Comparison of ENCODE assay signal across 8 cellular contexts in the genomic region with DNA sequence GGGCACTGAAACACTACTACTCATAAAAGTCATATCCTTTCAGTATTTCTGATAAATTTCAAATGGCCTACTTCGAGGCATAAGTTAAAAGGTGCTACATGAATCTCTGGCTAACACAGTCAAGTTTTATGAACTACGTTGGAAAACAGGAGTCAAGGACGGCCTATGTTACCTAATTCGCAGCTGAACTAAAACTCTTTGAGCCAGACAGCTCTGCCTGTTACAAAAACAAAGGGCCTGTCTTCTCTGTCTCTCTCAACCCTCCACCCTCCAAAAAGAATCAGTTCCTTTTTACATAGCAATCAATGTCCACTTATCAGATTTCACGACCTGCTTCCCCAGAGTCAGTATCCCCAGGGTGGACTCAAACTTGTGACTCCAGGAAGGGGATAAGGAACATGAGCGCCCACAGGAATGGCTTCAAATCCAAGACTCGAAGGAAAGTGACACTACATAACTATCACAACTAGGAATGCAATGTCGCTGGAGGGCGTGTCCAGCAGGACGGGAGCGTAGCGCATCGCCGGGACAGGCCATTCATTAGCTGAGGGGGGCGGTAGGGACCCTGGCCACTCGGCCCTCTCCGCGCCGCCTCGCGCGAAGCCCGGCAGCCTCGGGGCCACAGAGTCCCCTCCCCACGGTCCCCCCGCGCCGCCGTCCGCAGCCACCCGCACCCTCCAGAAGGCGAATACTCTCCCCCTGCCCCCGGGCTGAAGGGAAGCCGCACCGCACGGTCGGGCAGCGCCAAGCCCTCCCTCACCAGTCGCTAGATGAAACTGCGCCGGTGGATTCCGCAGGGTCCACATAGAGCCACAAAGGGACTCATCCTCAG. TPM values are rescaled to one million over a fixed set of nuclear protein-coding genes. Genes with fewer than 3 reads are reported as not detected.
DNase-seq lines count a peak whose midpoint lies in the region; ATAC-seq and TF ChIP-seq lines count a peak whose summit lies in the region.

No MANE protein-coding gene starts in this region.

- no peak overlapping the region for H3K56ac ChIP-seq in H9 (ENCODE audit: insufficient read length, low read depth, low read length)

- peak overlapping the region; percentile 90 for H3K27ac Mint-ChIP-seq in activated naive CD4-positive, alpha-beta T cell treated with anti-CD3 and anti-CD28 coated beads, Interleukin-2, amount 10 ng/mL, durations not matched to agents 7 days and 5 days
- H3K27ac Mint-ChIP-seq in H9 (peak overlapping the region; percentile 93 to 97 (median 96); a peak in 6 of 7 replicates), memory B cell (peak overlapping the region; percentile 94)

- H4K91ac ChIP-seq in H9 (ENCODE audit: insufficient read length, low read depth, low read length): no peak overlapping the region

- DNase-seq in activated naive CD4-positive, alpha-beta T cell treated with anti-CD3 and anti-CD28 coated beads, Interleukin-2, amount 10 ng/mL, durations not matched to agents 7 days and 5 days: no peak
- no peak for DNase-seq in activated naive CD4-positive, alpha-beta T cell treated with Interleukin-2 at 50 U/mL for 16 hours
- peak; percentile 72 for DNase-seq in H9
- peak; percentile 50 for DNase-seq in T1000 (lab: John Stamatoyannopoulos, UW)
- DNase-seq in memory B cell (ENCODE audit: low spot score in 2 of 2): peak in 1 of 2 donors; percentile 2
- DNase-seq in thoracic aorta (ENCODE audit: low spot score): peak; percentile 21

- peak overlapping the region; percentile 34 for H2AFZ ChIP-seq in H9 (ENCODE audit: low read length)

- WGBS in H9 (ENCODE audit: extremely low coverage, insufficient read length, low lambda C conversion rate): no CpG with 5 or more reads among the region's 42 CpGs

- no peak overlapping the region for H2BK15ac ChIP-seq in H9 (ENCODE audit: low read depth, low read length)

- H3K9ac ChIP-seq in H9 (ENCODE audit: extremely low read depth, insufficient read length, low read length) (peak overlapping the region; percentile 78), endocrine pancreas (ENCODE audit: control insufficient read depth, insufficient read depth, low read length) (peak overlapping the region; percentile 85)

- peak overlapping the region; percentile 92 for H3K4me3 Mint-ChIP-seq in activated naive CD4-positive, alpha-beta T cell treated with anti-CD3 and anti-CD28 coated beads, Interleukin-2, amount 10 ng/mL, durations not matched to agents 7 days and 5 days
- H3K4me3 Mint-ChIP-seq in H9: peak overlapping the region; percentile 93 to 97
- H3K4me3 Mint-ChIP-seq in memory B cell: peak overlapping the region; percentile 98

- no peak overlapping the region for H4K8ac ChIP-seq in H9 (replicated peaks; ENCODE audit: insufficient read length, low read depth, low read length)

- H3K18ac ChIP-seq in H9 (ENCODE audit: insufficient read length, low read depth, low read length): peak overlapping the region; percentile 77

- H3K4me3 ChIP-seq in endocrine pancreas (ENCODE audit: control insufficient read depth, insufficient read depth, low read length) (peak overlapping the region; percentile 88), thoracic aorta (peak overlapping the region; percentile 86)

- TF ChIP-seq CTCF in H9 (conservative IDR thresholded peaks at IDR 0.05) (no peak), thoracic aorta (IDR thresholded peaks at IDR 0.05) (no peak)

- H3K14ac ChIP-seq in H9 (ENCODE audit: insufficient read depth, low read length): peak overlapping the region; percentile 86

- CTCF ChIA-PET in activated naive CD4-positive, alpha-beta T cell treated with anti-CD3 and anti-CD28 coated beads, Interleukin-2, amount 10 ng/mL, durations not matched to agents 7 days and 5 days (lab: Charles Lee): interaction anchor here (1.0 to 2.1 kb wide), 2 partner anchors 15 to 818 kb away, joined by 4 to 13 read pairs; a partner anchor contains a TSS

- H3K23me2 ChIP-seq in H9 (ENCODE audit: insufficient read length, low read depth, low read length, poor library complexity, severe bottlenecking): peaks cover 10% of the 10 kb centered on the region

- peak overlapping the region; percentile 78 for H3K4me2 ChIP-seq in H9 (ENCODE audit: insufficient read depth, insufficient read length, low read length)

- no peak overlapping the region for H2BK12ac ChIP-seq in H9 (ENCODE audit: insufficient read length, low read depth, low read length)

- peaks cover 4% of the 10 kb centered on the region for H3K27me3 Mint-ChIP-seq in activated naive CD4-positive, alpha-beta T cell treated with anti-CD3 and anti-CD28 coated beads, Interleukin-2, amount 10 ng/mL, durations not matched to agents 7 days and 5 days
- H3K27me3 Mint-ChIP-seq in H9 (ENCODE audit: low read depth): no peaks in the 10 kb centered on the region
- no peaks in the 10 kb centered on the region for H3K27me3 Mint-ChIP-seq in memory B cell

- H2AK5ac ChIP-seq in H9 (ENCODE audit: insufficient read length, low read length): no peak overlapping the region

- no peak overlapping the region for H2BK5ac ChIP-seq in H9 (ENCODE audit: insufficient read length, low read length)

- H4K5ac ChIP-seq in H9 (ENCODE audit: insufficient read length, low read depth, low read length): no peak overlapping the region

- no peak overlapping the region for H3K4ac ChIP-seq in H9 (ENCODE audit: low read depth, low read length)

- H3K9me3 Mint-ChIP-seq in activated naive CD4-positive, alpha-beta T cell treated with anti-CD3 and anti-CD28 coated beads, Interleukin-2, amount 10 ng/mL, durations not matched to agents 7 days and 5 days: no peaks in the 10 kb centered on the region
- H3K9me3 Mint-ChIP-seq in H9 (0 out of 5 replicates have a peak, but pooled peaks cover 0 to 3% of the 10 kb centered on the region in 2 experiments), memory B cell (no peaks in the 10 kb centered on the region)

- H3K4me1 ChIP-seq in H9 (ENCODE audit: insufficient read depth, low read length) (peaks cover 4% of the 10 kb centered on the region; the same call in 1 of the 2 replicates), endocrine pancreas (ENCODE audit: control insufficient read depth, insufficient read depth, low read length) (peaks cover 11% of the 10 kb centered on the region), thoracic aorta (ENCODE audit: control insufficient read depth in 1 of 2, low read depth in 2 of 2) (peaks cover 33 to 36% of the 10 kb centered on the region in 2 donors)

- no peak overlapping the region for H3K23ac ChIP-seq in H9 (ENCODE audit: insufficient read length, low read depth, low read length)

- H3K36me3 ChIP-seq in KOPT-K1 (ENCODE audit: insufficient read depth, low read length): peaks cover 17% of the 10 kb centered on the region
- H3K36me3 ChIP-seq in endocrine pancreas (ENCODE audit: control insufficient read depth, insufficient read depth, low read length): no peaks in the 10 kb centered on the region
- no peaks in the 10 kb centered on the region for H3K36me3 ChIP-seq in thoracic aorta

- H3K9me3 ChIP-seq in H9 (ENCODE audit: control insufficient read depth, low read depth, low read length) (no peaks in the 10 kb centered on the region), KOPT-K1 (ENCODE audit: insufficient read depth, low read length, poor library complexity, severe bottlenecking) (no peaks in the 10 kb centered on the region), endocrine pancreas (ENCODE audit: control insufficient read depth, low read length) (no peaks in the 10 kb centered on the region), thoracic aorta (no peaks in the 10 kb centered on the region)

- H3K36me3 Mint-ChIP-seq in activated naive CD4-positive, alpha-beta T cell treated with anti-CD3 and anti-CD28 coated beads, Interleukin-2, amount 10 ng/mL, durations not matched to agents 7 days and 5 days: peaks cover 17% of the 10 kb centered on the region
- H3K36me3 Mint-ChIP-seq in H9 (ENCODE audit: insufficient read depth in 1 of 3, low read depth in 3 of 3) (peaks cover 5 to 27% (median 5%) of the 10 kb centered on the region in 3 experiments; a peak in 5 of 7 replicates), memory B cell (peaks cover 8% of the 10 kb centered on the region)

- peak; percentile 67 for ATAC-seq in memory B cell (ENCODE audit: low read depth)
- ATAC-seq in thoracic aorta (ENCODE audit: insufficient number of reproducible peaks, low FRiP score, low read depth): peak; percentile 42

- H3K27me3 ChIP-seq in H9 (ENCODE audit: insufficient read depth, low read length) (no peaks in the 10 kb centered on the region), endocrine pancreas (ENCODE audit: control insufficient read depth, insufficient read depth, low read length) (no peaks in the 10 kb centered on the region), thoracic aorta (replicated peaks; ENCODE audit: insufficient read depth) (no peaks in the 10 kb centered on the region)

- H3K79me2 ChIP-seq in H9 (ENCODE audit: insufficient read depth, low read length): peaks cover 10% of the 10 kb centered on the region; the same call in 1 of the 2 replicates

- H4K20me1 ChIP-seq in H9 (ENCODE audit: control insufficient read depth, insufficient read depth, insufficient read length): no peaks in the 10 kb centered on the region

- H2BK20ac ChIP-seq in H9 (ENCODE audit: low read depth, low read length, poor library complexity, severe bottlenecking): no peak overlapping the region

- no peak overlapping the region for H3T11ph ChIP-seq in H9 (ENCODE audit: low read length)

- H2BK120ac ChIP-seq in H9 (ENCODE audit: low read depth, low read length, poor library complexity, severe bottlenecking): peak overlapping the region; percentile 75

- peaks cover 41% of the 10 kb centered on the region for H3K4me1 Mint-ChIP-seq in activated naive CD4-positive, alpha-beta T cell treated with anti-CD3 and anti-CD28 coated beads, Interleukin-2, amount 10 ng/mL, durations not matched to agents 7 days and 5 days
- H3K4me1 Mint-ChIP-seq in H9 (peaks cover 26 to 27% of the 10 kb centered on the region in 2 experiments), memory B cell (peaks cover 23% of the 10 kb centered on the region)

- peaks cover 2% of the 10 kb centered on the region for H3K79me1 ChIP-seq in H9 (ENCODE audit: insufficient read depth, low read depth, low read length, poor library complexity, severe bottlenecking)

- H3K27ac ChIP-seq in H9 (ENCODE audit: insufficient read length, low read depth, low read length) (no peak overlapping the region), KOPT-K1 (ENCODE audit: low read depth, low read length, poor library complexity, severe bottlenecking) (peak overlapping the region; percentile 70), thoracic aorta (peak overlapping the region; percentile 88 to 90)

RNA-seq across cellular contexts. Expression of a gene that starts 0.5 kb away (rescaled TPM):
- total RNA-seq in H9 (2021) (17.1 and 17.8 TPM in 2 replicates), thoracic aorta (10 to 100 TPM; 18.1 to 36.8 TPM)

Comparison
In these comparisons a context has a peak if more than half of its experiments do, and no peak if none do; other contexts are left out.
1. DNase-seq: peak in H9 (single experiment), T1000 (single experiment) and thoracic aorta (single experiment); none in activated naive CD4-positive, alpha-beta T cell treated with anti-CD3 and anti-CD28 coated beads, Interleukin-2, amount 10 ng/mL, durations not matched to agents 7 days and 5 days (single experiment) and activated naive CD4-positive, alpha-beta T cell treated with Interleukin-2 at 50 U/mL for 16 hours (single experiment).
2. Peak in every context shown above with its lines, with median percentiles within 50 percentile points of each other: H3K27ac Mint-ChIP-seq and H3K4me3 Mint-ChIP-seq.